Comparison of ENCODE assay signal across 8 cellular contexts in genomic region chr2:200812122-200813022, GRCh38. TPM values are rescaled to one million over a fixed set of nuclear protein-coding genes. Genes with fewer than 3 reads are reported as not detected.
DNase-seq lines count a peak whose midpoint lies in the region; ATAC-seq and TF ChIP-seq lines count a peak whose summit lies in the region.

No MANE protein-coding gene starts in this region.

- WGBS in esophagus squamous epithelium, 2 donors: 1 to 4% methylated on average over 13 of the region's 70 CpGs

- H3K4me3 ChIP-seq in OCI-LY1 (ENCODE audit: low read depth, low read length, poor library complexity, severe bottlenecking): peak overlapping the region; percentile 79
- H3K4me3 ChIP-seq in esophagus squamous epithelium: peak overlapping the region; percentile 68 to 99 (median 90)
- peak overlapping the region; percentile 89 for H3K4me3 ChIP-seq in naive thymus-derived CD4-positive, alpha-beta T cell (ENCODE audit: low read length)

- H3K9me2 ChIP-seq in OCI-LY1 (ENCODE audit: low read depth, low read length): no peaks in the 10 kb centered on the region

- TF ChIP-seq POLR2A in esophagus squamous epithelium (IDR thresholded peaks at IDR 0.05): no peak

- H3K27me3 ChIP-seq in OCI-LY1 (ENCODE audit: insufficient read depth, low read length): no peaks in the 10 kb centered on the region
- no peaks in the 10 kb centered on the region for H3K27me3 ChIP-seq in esophagus squamous epithelium
- H3K27me3 ChIP-seq in naive thymus-derived CD4-positive, alpha-beta T cell (ENCODE audit: control insufficient read depth in 2 of 2, insufficient read depth in 2 of 2, low read length in 2 of 2): no peaks in the 10 kb centered on the region

- peak overlapping the region; percentile 100 for H3K4me2 ChIP-seq in OCI-LY1 (ENCODE audit: low read length)

- H3F3A ChIP-seq in OCI-LY1 (ENCODE audit: insufficient read depth, low read length): no peaks in the 10 kb centered on the region

- peak overlapping the region; percentile 93 to 97 for H3K4me3 Mint-ChIP-seq in activated T-cell treated with anti-CD3 and anti-CD28 coated beads, Interleukin-2, amount 50 U/mL, for 72 hours
- H3K4me3 Mint-ChIP-seq in naive thymus-derived CD4-positive, alpha-beta T cell: peak overlapping the region; percentile 89 to 99 (median 98)
- peak overlapping the region; percentile 94 to 100 for H3K4me3 Mint-ChIP-seq in stimulated activated naive B cell treated with anti-CD40 and anti-IgM and Interleukin-4, amounts not matched to agents 10 μg/mL and 1 μg/mL and 100 μg/mL, for 72 hours

- DNase-seq in Ammon's horn (ENCODE audit: low spot score): peak; percentile 51
- peak; percentile 81 to 85 for DNase-seq in activated T-cell treated with anti-CD3 and anti-CD28 coated beads, Interleukin-2, amount 50 U/mL, for 72 hours
- peak; percentile 22 for DNase-seq in esophagus squamous epithelium (lab: John Stamatoyannopoulos, UW)
- peak in 4 of 9 donors; percentile 8 to 79 (median 48) for DNase-seq in naive thymus-derived CD4-positive, alpha-beta T cell
- DNase-seq in stimulated activated naive B cell treated with anti-CD40 and anti-IgM and Interleukin-4, amounts not matched to agents 10 μg/mL and 1 μg/mL and 100 μg/mL, for 72 hours: peak; percentile 55

- H3K27ac Mint-ChIP-seq in activated T-cell treated with anti-CD3 and anti-CD28 coated beads, Interleukin-2, amount 50 U/mL, for 72 hours: peak overlapping the region; percentile 94
- peak overlapping the region; percentile 91 to 99 (median 98) for H3K27ac Mint-ChIP-seq in naive thymus-derived CD4-positive, alpha-beta T cell
- H3K27ac Mint-ChIP-seq in stimulated activated naive B cell treated with anti-CD40 and anti-IgM and Interleukin-4, amounts not matched to agents 10 μg/mL and 1 μg/mL and 100 μg/mL, for 72 hours: peak overlapping the region; percentile 100

- CTCF ChIA-PET in naive thymus-derived CD4-positive, alpha-beta T cell (lab: Charles Lee): no interaction called here

- intact Hi-C loops in esophagus squamous epithelium (cut with DNase I): loop anchor here (5.0 kb wide), 2 partner anchors 50 to 95 kb away; partner anchors contain the start of gene CLK1
- intact Hi-C loops in naive thymus-derived CD4-positive, alpha-beta T cell (cut with micrococcal nuclease): loop anchor here (5.0 to 10.0 kb wide), 5 partner anchors 238 to 1455 kb away; partner anchors contain the start of genes KCTD18 (in 2 of the 2), CASP10 (in 1 of the 2) and NOP58 (in 1 of the 2)

- H3K9ac ChIP-seq in OCI-LY1 (ENCODE audit: low read length): peak overlapping the region; percentile 81

- no peak overlapping the region for H2AFZ ChIP-seq in OCI-LY1 (ENCODE audit: low read length)

- peaks cover 24 to 38% of the 10 kb centered on the region in 2 donors for H3K36me3 Mint-ChIP-seq in activated T-cell treated with anti-CD3 and anti-CD28 coated beads, Interleukin-2, amount 50 U/mL, for 72 hours (ENCODE audit: insufficient read depth in 2 of 2)
- peaks cover 11 to 34% (median 29%) of the 10 kb centered on the region in 5 donors for H3K36me3 Mint-ChIP-seq in naive thymus-derived CD4-positive, alpha-beta T cell
- H3K36me3 Mint-ChIP-seq in stimulated activated naive B cell treated with anti-CD40 and anti-IgM and Interleukin-4, amounts not matched to agents 10 μg/mL and 1 μg/mL and 100 μg/mL, for 72 hours: peaks cover 26 to 42% of the 10 kb centered on the region in 2 donors

- ATAC-seq in GM18870 (IDR thresholded peaks at IDR 0.05; ENCODE audit: unreplicated experiment): peak; percentile 9
- ATAC-seq in HG03139 (IDR thresholded peaks at IDR 0.05; ENCODE audit: unreplicated experiment): peak; percentile 36
- peak; percentile 63 to 64 for ATAC-seq in activated T-cell treated with anti-CD3 and anti-CD28 coated beads, Interleukin-2, amount 50 U/mL, for 72 hours (replicated peaks in 1 of 2)
- peak; percentile 36 for ATAC-seq in naive thymus-derived CD4-positive, alpha-beta T cell
- ATAC-seq in stimulated activated naive B cell treated with anti-CD40 and anti-IgM and Interleukin-4, amounts not matched to agents 10 μg/mL and 1 μg/mL and 100 μg/mL, for 72 hours (replicated peaks): peak; percentile 51 to 52

- peaks cover 53% of the 10 kb centered on the region for H3K4me1 Mint-ChIP-seq in activated T-cell treated with anti-CD3 and anti-CD28 coated beads, Interleukin-2, amount 50 U/mL, for 72 hours (ENCODE audit: low read depth)
- H3K4me1 Mint-ChIP-seq in naive thymus-derived CD4-positive, alpha-beta T cell: peaks cover 32 to 56% (median 53%) of the 10 kb centered on the region in 7 donors
- peaks cover 24 to 48% of the 10 kb centered on the region in 2 donors for H3K4me1 Mint-ChIP-seq in stimulated activated naive B cell treated with anti-CD40 and anti-IgM and Interleukin-4, amounts not matched to agents 10 μg/mL and 1 μg/mL and 100 μg/mL, for 72 hours

- POLR2A ChIA-PET in naive thymus-derived CD4-positive, alpha-beta T cell (lab: Charles Lee): interaction anchor here (0.6 to 2.3 kb wide), 11 partner anchors 38 to 420 kb away, joined by 3 to 39 read pairs (median 5); partner anchors contain the start of genes CASP10, CLK1, NIF3L1 and PPIL3

- no peaks in the 10 kb centered on the region for H3K27me3 Mint-ChIP-seq in activated T-cell treated with anti-CD3 and anti-CD28 coated beads, Interleukin-2, amount 50 U/mL, for 72 hours (ENCODE audit: low read depth)
- H3K27me3 Mint-ChIP-seq in naive thymus-derived CD4-positive, alpha-beta T cell: peaks cover 0 to 2% (median 0%) of the 10 kb centered on the region in 5 donors
- H3K27me3 Mint-ChIP-seq in stimulated activated naive B cell treated with anti-CD40 and anti-IgM and Interleukin-4, amounts not matched to agents 10 μg/mL and 1 μg/mL and 100 μg/mL, for 72 hours: no peaks in the 10 kb centered on the region

- peaks cover 26% of the 10 kb centered on the region for H3K4me1 ChIP-seq in OCI-LY1 (ENCODE audit: insufficient read depth, low read length, severe bottlenecking)
- H3K4me1 ChIP-seq in esophagus squamous epithelium: peaks cover 18 to 50% (median 35%) of the 10 kb centered on the region in 3 donors
- H3K4me1 ChIP-seq in naive thymus-derived CD4-positive, alpha-beta T cell (ENCODE audit: control insufficient read depth in 2 of 2, insufficient read depth in 2 of 2, low read length in 2 of 2): peaks cover 19 to 24% of the 10 kb centered on the region in 2 donors

- H3K27ac ChIP-seq in OCI-LY1 (ENCODE audit: low read depth, low read length, poor library complexity, severe bottlenecking): peak overlapping the region; percentile 78
- peak overlapping the region; percentile 95 to 100 (median 99) for H3K27ac ChIP-seq in esophagus squamous epithelium
- H3K27ac ChIP-seq in naive thymus-derived CD4-positive, alpha-beta T cell (ENCODE audit: low read depth, low read length): peak overlapping the region; percentile 99

- H3K36me3 ChIP-seq in OCI-LY1 (ENCODE audit: insufficient read depth, low read length): peaks cover 44% of the 10 kb centered on the region
- peaks cover 0 to 43% (median 13%) of the 10 kb centered on the region in 3 donors for H3K36me3 ChIP-seq in esophagus squamous epithelium
- peaks cover 32 to 39% (median 32%) of the 10 kb centered on the region in 3 experiments for H3K36me3 ChIP-seq in naive thymus-derived CD4-positive, alpha-beta T cell (ENCODE audit: control insufficient read depth in 2 of 3, insufficient read depth in 3 of 3, low read length in 3 of 3)

- peaks cover 30% of the 10 kb centered on the region for H3K79me2 ChIP-seq in OCI-LY1 (ENCODE audit: insufficient read depth, low read length)

- peak; percentile 70 for TF ChIP-seq CTCF in OCI-LY1 (IDR thresholded peaks at IDR 0.05; ENCODE audit: low read length)
- peak; percentile 35 to 57 (median 50) for TF ChIP-seq CTCF in esophagus squamous epithelium (IDR thresholded peaks at IDR 0.05)

- no peaks in the 10 kb centered on the region for H4K20me1 ChIP-seq in OCI-LY1 (ENCODE audit: insufficient read depth, low read length)

- H3K9me3 Mint-ChIP-seq in activated T-cell treated with anti-CD3 and anti-CD28 coated beads, Interleukin-2, amount 50 U/mL, for 72 hours: no peaks in the 10 kb centered on the region
- H3K9me3 Mint-ChIP-seq in naive thymus-derived CD4-positive, alpha-beta T cell: peaks cover 0 to 3% (median 0%) of the 10 kb centered on the region in 11 donors
- no peaks in the 10 kb centered on the region for H3K9me3 Mint-ChIP-seq in stimulated activated naive B cell treated with anti-CD40 and anti-IgM and Interleukin-4, amounts not matched to agents 10 μg/mL and 1 μg/mL and 100 μg/mL, for 72 hours

- H3K9me3 ChIP-seq in OCI-LY1 (ENCODE audit: low read length): no peaks in the 10 kb centered on the region
- H3K9me3 ChIP-seq in esophagus squamous epithelium: no peaks in the 10 kb centered on the region
- H3K9me3 ChIP-seq in naive thymus-derived CD4-positive, alpha-beta T cell (ENCODE audit: control insufficient read depth in 2 of 3, low read length in 3 of 3): no peaks in the 10 kb centered on the region

RNA-seq across cellular contexts. Expression of gene BZW1, which starts 0.7 kb away (rescaled TPM):
- total RNA-seq in activated T-cell treated with anti-CD3 and anti-CD28 coated beads, Interleukin-2, amount 50 U/mL, for 72 hours: 100 to 1,000 TPM; 457 to 495 TPM
- total RNA-seq in esophagus squamous epithelium: 100 to 1,000 TPM; 129 to 303 (median 251) TPM
- total RNA-seq in naive thymus-derived CD4-positive, alpha-beta T cell: 100 to 1,000 TPM; 127 to 246 (median 207) TPM
- 100 to 1,000 TPM; 155 to 162 TPM for polyA plus RNA-seq in naive thymus-derived CD4-positive, alpha-beta T cell

RNA-seq across cellular contexts. Expression of gene CLK1, which starts 52.1 kb away (rescaled TPM):
- 100 to 1,000 TPM; 161 to 178 TPM for total RNA-seq in activated T-cell treated with anti-CD3 and anti-CD28 coated beads, Interleukin-2, amount 50 U/mL, for 72 hours
- 100 to 1,000 TPM in 1 of 4 donors, 10 to 100 TPM in 3; 59.4 to 161 (median 74.7) TPM for total RNA-seq in esophagus squamous epithelium
- total RNA-seq in naive thymus-derived CD4-positive, alpha-beta T cell: 100 to 1,000 TPM; 134 to 974 (median 502) TPM
- 10 to 100 TPM; 24.8 to 61.6 TPM for polyA plus RNA-seq in naive thymus-derived CD4-positive, alpha-beta T cell

Comparison
In these comparisons a context has a peak if more than half of its experiments do, and no peak if none do; other contexts are left out.
1. ATAC-seq: peak in every context shown above with its lines; median percentile 64 in activated T-cell treated with anti-CD3 and anti-CD28 coated beads, Interleukin-2, amount 50 U/mL, for 72 hours; 52 in stimulated activated naive B cell treated with anti-CD40 and anti-IgM and Interleukin-4, amounts not matched to agents 10 μg/mL and 1 μg/mL and 100 μg/mL, for 72 hours; 36 in HG03139; 36 in naive thymus-derived CD4-positive, alpha-beta T cell; 9 in GM18870.